15 cellular contexts compared by ENCODE assay signal in genomic region chr10:78296794-78297193, GRCh38.
"Had no signal": no experiment of that assay in that cellular context is flagged by ENCODE, and none has a peak within 500 bp of the region (broad histone marks: within the 10 kb centered on the region; RNA-seq: fewer than 3 reads in every experiment).

No MANE protein-coding gene starts in this region.

- H3K9me3 ChIP-seq: ascending aorta, esophagus squamous epithelium, prostate gland, upper lobe of left lung had no signal

- H3K36me3 ChIP-seq: ascending aorta, esophagus squamous epithelium, prostate gland, spleen, upper lobe of left lung had no signal

- ATAC-seq: activated CD4-positive, alpha-beta T cell treated with anti-CD3 and anti-CD28 coated beads for 36 hours; activated CD8-positive, alpha-beta T cell treated with anti-CD3 and anti-CD28 coated beads for 36 hours; sciatic nerve had no signal

- H3K27me3 ChIP-seq: ascending aorta, esophagus squamous epithelium, spleen, upper lobe of left lung had no signal

- H3K4me3 ChIP-seq: ascending aorta, esophagus squamous epithelium, prostate gland, spleen, upper lobe of left lung had no signal

- H3K4me1 ChIP-seq: ascending aorta, prostate gland had no signal

- DNase-seq: activated CD4-positive, alpha-beta T cell treated with anti-CD3 and anti-CD28 coated beads for 36 hours; activated CD8-positive, alpha-beta memory T cell treated with anti-CD3 and anti-CD28 coated beads, Interleukin-2, amount 50 U/mL, for 4 hours; activated CD8-positive, alpha-beta T cell treated with anti-CD3 and anti-CD28 coated beads for 36 hours; esophagus squamous epithelium; foreskin fibroblast; head of caudate nucleus; mammary epithelial cell; occipital lobe; spleen; stimulated activated CD4-positive, alpha-beta T cell treated with anti-CD3 and anti-CD28 coated beads, Interleukin-1b, Interleukin-23, amount 100 ng/mL, for 48 hours; stimulated activated naive CD4-positive, alpha-beta T cell; upper lobe of left lung had no signal

- H3K27ac ChIP-seq: ascending aorta, esophagus squamous epithelium, prostate gland, spleen, upper lobe of left lung had no signal
